ENCODE assay signal across 1 cellular context in genomic region chr2:100418563-100418962, GRCh38.
A peak's percentile ranks its signal among the peaks of the same experiment; 100 is the strongest.
TF ChIP-seq lines count a peak whose summit lies in the region.

No MANE protein-coding gene starts in this region.

TF ChIP-seq in HepG2, 621 proteins besides CTCF, POLR2A, EP300 and RAD21:
- TF ChIP-seq FOSL2 (CRISPR knock-in tag; IDR thresholded peaks at IDR 0.05) (peak; percentile 53; the same call in 1 of the 2 replicates), MXI1 (IDR thresholded peaks at IDR 0.05; ENCODE audit: borderline replicate concordance, low read depth, low read length) (peak; percentile 28; the same call in 1 of the 3 replicates), MIER3 (CRISPR knock-in tag; IDR thresholded peaks at IDR 0.05; ENCODE audit: borderline replicate concordance) (0 out of 2 replicates have a peak, but pooled peaks have one; percentile 18), SAP130 (CRISPR knock-in tag; IDR thresholded peaks at IDR 0.05; ENCODE audit: low read depth) (peak; percentile 55)
- TF ChIP-seq, protein P1, sequence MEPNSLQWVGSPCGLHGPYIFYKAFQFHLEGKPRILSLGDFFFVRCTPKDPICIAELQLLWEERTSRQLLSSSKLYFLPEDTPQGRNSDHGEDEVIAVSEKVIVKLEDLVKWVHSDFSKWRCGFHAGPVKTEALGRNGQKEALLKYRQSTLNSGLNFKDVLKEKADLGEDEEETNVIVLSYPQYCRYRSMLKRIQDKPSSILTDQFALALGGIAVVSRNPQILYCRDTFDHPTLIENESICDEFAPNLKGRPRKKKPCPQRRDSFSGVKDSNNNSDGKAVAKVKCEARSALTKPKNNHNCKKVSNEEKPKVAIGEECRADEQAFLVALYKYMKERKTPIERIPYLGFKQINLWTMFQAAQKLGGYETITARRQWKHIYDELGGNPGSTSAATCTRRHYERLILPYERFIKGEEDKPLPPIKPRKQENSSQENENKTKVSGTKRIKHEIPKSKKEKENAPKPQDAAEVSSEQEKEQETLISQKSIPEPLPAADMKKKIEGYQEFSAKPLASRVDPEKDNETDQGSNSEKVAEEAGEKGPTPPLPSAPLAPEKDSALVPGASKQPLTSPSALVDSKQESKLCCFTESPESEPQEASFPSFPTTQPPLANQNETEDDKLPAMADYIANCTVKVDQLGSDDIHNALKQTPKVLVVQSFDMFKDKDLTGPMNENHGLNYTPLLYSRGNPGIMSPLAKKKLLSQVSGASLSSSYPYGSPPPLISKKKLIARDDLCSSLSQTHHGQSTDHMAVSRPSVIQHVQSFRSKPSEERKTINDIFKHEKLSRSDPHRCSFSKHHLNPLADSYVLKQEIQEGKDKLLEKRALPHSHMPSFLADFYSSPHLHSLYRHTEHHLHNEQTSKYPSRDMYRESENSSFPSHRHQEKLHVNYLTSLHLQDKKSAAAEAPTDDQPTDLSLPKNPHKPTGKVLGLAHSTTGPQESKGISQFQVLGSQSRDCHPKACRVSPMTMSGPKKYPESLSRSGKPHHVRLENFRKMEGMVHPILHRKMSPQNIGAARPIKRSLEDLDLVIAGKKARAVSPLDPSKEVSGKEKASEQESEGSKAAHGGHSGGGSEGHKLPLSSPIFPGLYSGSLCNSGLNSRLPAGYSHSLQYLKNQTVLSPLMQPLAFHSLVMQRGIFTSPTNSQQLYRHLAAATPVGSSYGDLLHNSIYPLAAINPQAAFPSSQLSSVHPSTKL (CRISPR knock-in tag; IDR thresholded peaks at IDR 0.05): 0 out of 2 replicates have a peak, but pooled peaks have one; percentile 23
- TF ChIP-seq, protein P2, sequence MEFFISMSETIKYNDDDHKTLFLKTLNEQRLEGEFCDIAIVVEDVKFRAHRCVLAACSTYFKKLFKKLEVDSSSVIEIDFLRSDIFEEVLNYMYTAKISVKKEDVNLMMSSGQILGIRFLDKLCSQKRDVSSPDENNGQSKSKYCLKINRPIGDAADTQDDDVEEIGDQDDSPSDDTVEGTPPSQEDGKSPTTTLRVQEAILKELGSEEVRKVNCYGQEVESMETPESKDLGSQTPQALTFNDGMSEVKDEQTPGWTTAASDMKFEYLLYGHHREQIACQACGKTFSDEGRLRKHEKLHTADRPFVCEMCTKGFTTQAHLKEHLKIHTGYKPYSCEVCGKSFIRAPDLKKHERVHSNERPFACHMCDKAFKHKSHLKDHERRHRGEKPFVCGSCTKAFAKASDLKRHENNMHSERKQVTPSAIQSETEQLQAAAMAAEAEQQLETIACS (CRISPR knock-in tag; IDR thresholded peaks at IDR 0.05): no peak
